14 cellular contexts compared by ENCODE assay signal in the genomic region with DNA sequence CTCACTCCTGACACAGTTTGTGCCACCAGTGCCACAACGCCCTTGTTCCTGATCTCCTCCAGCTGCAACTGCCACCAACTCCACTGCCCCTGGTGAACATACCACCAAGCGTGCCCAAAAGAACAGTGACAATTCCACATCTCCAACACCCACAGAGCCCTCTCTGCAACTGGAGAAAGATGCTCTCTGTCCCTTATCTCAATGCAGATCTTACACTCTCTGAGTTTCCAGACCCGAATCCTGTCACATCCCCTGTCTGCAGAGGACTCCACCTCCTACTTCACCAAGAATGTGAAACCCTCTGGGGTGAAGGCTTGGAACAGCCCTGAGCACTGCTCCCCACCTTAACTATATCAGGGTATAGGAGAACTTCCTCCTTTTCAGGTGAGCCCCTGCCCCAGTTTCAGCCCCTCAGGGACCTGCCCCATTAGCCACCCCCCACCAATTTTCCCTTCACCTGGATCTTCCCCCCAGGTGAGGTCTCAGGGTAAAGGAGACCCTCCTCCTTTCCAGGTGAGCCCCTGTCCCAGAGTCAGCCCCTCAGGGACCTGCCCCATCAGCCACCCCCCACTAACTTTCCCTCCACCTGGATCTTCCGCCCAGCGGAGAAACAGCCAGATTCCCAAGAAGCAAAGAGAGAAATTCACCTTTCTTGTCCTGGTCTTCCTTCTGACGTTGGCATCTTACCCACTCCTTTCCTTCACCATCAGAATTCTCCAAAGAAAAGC. TPM values are rescaled to one million over a fixed set of nuclear protein-coding genes. Genes with fewer than 3 reads are reported as not detected.
A peak's percentile ranks its signal among the peaks of the same experiment; 100 is the strongest.
DNase-seq lines count a peak whose midpoint lies in the region; TF ChIP-seq lines count a peak whose summit lies in the region.
"Had no signal": no experiment of that assay in that cellular context is flagged by ENCODE, and none has a peak within 500 bp of the region (broad histone marks: within the 10 kb centered on the region; RNA-seq: fewer than 3 reads in every experiment).

No MANE protein-coding gene starts in this region.

- intact Hi-C loops in ascending aorta (cut with DNase I), result no loop called here
- intact Hi-C loops in esophagus muscularis mucosa (cut with DNase I), result no loop called here
- intact Hi-C loops in posterior cingulate gyrus (cut with DNase I), result no loop called here

- H3K27me3 ChIP-seq in ascending aorta (no peaks in the 10 kb centered on the region), esophagus muscularis mucosa (no peaks in the 10 kb centered on the region), rectal smooth muscle tissue (ENCODE audit: control insufficient read depth, insufficient read depth, low read length) (no peaks in the 10 kb centered on the region)

- peak overlapping the region; percentile 62 to 64 for H3K27ac ChIP-seq in ascending aorta
- peak overlapping the region; percentile 76 to 79 (median 78) for H3K27ac ChIP-seq in esophagus muscularis mucosa (replicated peaks in 1 of 4)
- H3K27ac ChIP-seq in rectal smooth muscle tissue (ENCODE audit: low read depth, low read length), result peak overlapping the region; percentile 73
- H3K27ac ChIP-seq: BLaER1 treated with 17β-estradiol and CSF1 and Interleukin-3, amounts not matched to agents 10 nM and 100 nM had no signal

- H3K36me3 ChIP-seq in ascending aorta, result peaks cover 7 to 23% of the 10 kb centered on the region in 2 donors
- H3K36me3 ChIP-seq in esophagus muscularis mucosa, result peaks cover 0 to 5% (median 0%) of the 10 kb centered on the region in 4 donors
- no peaks in the 10 kb centered on the region for H3K36me3 ChIP-seq in rectal smooth muscle tissue (ENCODE audit: control insufficient read depth, insufficient read depth, low read length)
- H3K36me3 ChIP-seq: BLaER1 treated with 17β-estradiol and CSF1 and Interleukin-3, amounts not matched to agents 10 nM and 100 nM had no signal

- no peak for TF ChIP-seq EP300 in esophagus muscularis mucosa (IDR thresholded peaks at IDR 0.05)

- TF ChIP-seq POLR2A in esophagus muscularis mucosa (IDR thresholded peaks at IDR 0.05; ENCODE audit: low read depth), result no peak

- H3K9ac ChIP-seq in rectal smooth muscle tissue (ENCODE audit: low read length), result no peak overlapping the region
- H3K9ac ChIP-seq: BLaER1 treated with 17β-estradiol and CSF1 and Interleukin-3, amounts not matched to agents 10 nM and 100 nM had no signal

- H3K4me1 ChIP-seq in ascending aorta (peaks cover 0 to 16% of the 10 kb centered on the region in 2 donors), esophagus muscularis mucosa (peaks cover 0 to 55% (median 51%) of the 10 kb centered on the region in 4 donors), rectal smooth muscle tissue (ENCODE audit: control insufficient read depth, insufficient read depth, low read length) (peaks cover 17% of the 10 kb centered on the region)

- DNase-seq in ascending aorta (ENCODE audit: low spot score in 2 of 2) (no peak), esophagus muscularis mucosa (ENCODE audit: extremely low spot score) (peak; percentile 88), ureter (ENCODE audit: low spot score) (peak; percentile 24), kidney tubule cell (ENCODE audit: low spot score) (no peak), DMS53 (lab: John Stamatoyannopoulos, UW) (no peak), posterior cingulate gyrus (no peak)
- DNase-seq: ACHN; CD4-positive, CD25-positive, alpha-beta regulatory T cell; H9 had no signal

- no peaks in the 10 kb centered on the region for H3K9me3 ChIP-seq in ascending aorta
- H3K9me3 ChIP-seq in esophagus muscularis mucosa, result no peaks in the 10 kb centered on the region
- H3K9me3 ChIP-seq: BLaER1 treated with 17β-estradiol and CSF1 and Interleukin-3, amounts not matched to agents 10 nM and 100 nM had no signal

- TF ChIP-seq CTCF in ascending aorta (IDR thresholded peaks at IDR 0.05) (no peak), esophagus muscularis mucosa (IDR thresholded peaks at IDR 0.05) (no peak)

- 81% methylated on average over 6 of the region's 6 CpGs for WGBS in esophagus muscularis mucosa

- H3K4me3 ChIP-seq in ascending aorta, result no peak overlapping the region
- no peak overlapping the region for H3K4me3 ChIP-seq in esophagus muscularis mucosa
- H3K4me3 ChIP-seq in rectal smooth muscle tissue (ENCODE audit: low read length), result no peak overlapping the region
- H3K4me3 ChIP-seq: BLaER1 treated with 17β-estradiol and CSF1 and Interleukin-3, amounts not matched to agents 10 nM and 100 nM; GM23338 had no signal

RNA-seq across cellular contexts. Expression of gene CPXM2, which starts 55.0 kb away (rescaled TPM):
- total RNA-seq in ascending aorta (125 TPM), esophagus muscularis mucosa (100 to 1,000 TPM in 2 of 4 donors, 10 to 100 TPM in 2; 56.8 to 150 (median 96.9) TPM), ureter (23.6 TPM)
- total RNA-seq: A172; CD4-positive, CD25-positive, alpha-beta regulatory T cell; HT-29 had no signal

Comparison
In these comparisons a context has a peak if more than half of its experiments do, and no peak if none do; other contexts are left out.
1. DNase-seq: peak in esophagus muscularis mucosa (single experiment) and ureter (single experiment); none in ascending aorta (0 of 2), kidney tubule cell (single experiment), DMS53 (single experiment) and posterior cingulate gyrus (0 of 10).
2. Peak in every context shown above with its lines, with median percentiles within 50 percentile points of each other: H3K27ac ChIP-seq.